Comparison of ENCODE assay signal across 10 cellular contexts in the genomic region with DNA sequence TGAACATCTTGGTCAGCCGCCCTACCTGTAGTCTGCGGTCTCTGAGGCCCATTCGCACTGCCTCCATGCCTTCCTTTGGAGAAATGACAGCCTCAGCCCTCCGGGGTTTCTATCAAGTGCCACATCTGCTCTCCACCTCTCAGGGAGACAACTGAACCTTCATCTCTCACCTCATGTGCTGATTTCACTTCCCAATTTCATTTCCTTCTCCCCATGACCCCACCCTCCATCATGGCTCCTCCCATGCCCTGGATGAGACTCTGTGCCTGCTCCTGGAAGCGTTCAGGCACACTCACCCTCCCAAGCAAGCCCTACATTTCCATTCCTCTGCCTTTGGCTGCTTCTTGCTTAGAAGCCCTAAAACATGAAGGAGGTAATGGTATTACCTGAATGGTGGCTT. TPM values are rescaled to one million over a fixed set of nuclear protein-coding genes. Genes with fewer than 3 reads are reported as not detected.
DNase-seq lines count a peak whose midpoint lies in the region; ATAC-seq lines count a peak whose summit lies in the region.
"Had no signal": no experiment of that assay in that cellular context is flagged by ENCODE, and none has a peak within 500 bp of the region (broad histone marks: within the 10 kb centered on the region; RNA-seq: fewer than 3 reads in every experiment).

No MANE protein-coding gene starts in this region.

- no peaks in the 10 kb centered on the region for H3K4me1 ChIP-seq in naive thymus-derived CD4-positive, alpha-beta T cell (ENCODE audit: control insufficient read depth in 2 of 2, insufficient read depth in 2 of 2, low read length in 2 of 2)

- no peaks in the 10 kb centered on the region for H3K9me3 ChIP-seq in naive thymus-derived CD4-positive, alpha-beta T cell (ENCODE audit: control insufficient read depth in 2 of 3, low read length in 3 of 3)

- H3K36me3 ChIP-seq in naive thymus-derived CD4-positive, alpha-beta T cell (ENCODE audit: control insufficient read depth in 2 of 3, insufficient read depth in 3 of 3, low read length in 3 of 3), result no peaks in the 10 kb centered on the region

- no peak overlapping the region for H3K4me3 ChIP-seq in naive thymus-derived CD4-positive, alpha-beta T cell (ENCODE audit: low read length)

- no peaks in the 10 kb centered on the region for H3K36me3 Mint-ChIP-seq in naive thymus-derived CD4-positive, alpha-beta T cell

- H3K27ac Mint-ChIP-seq in naive thymus-derived CD4-positive, alpha-beta T cell, result no peak overlapping the region

- ATAC-seq in GM18858 (IDR thresholded peaks at IDR 0.05; ENCODE audit: unreplicated experiment) (peak; percentile 60), GM21786 (IDR thresholded peaks at IDR 0.05; ENCODE audit: unreplicated experiment) (peak; percentile 64), HG03159 (IDR thresholded peaks at IDR 0.05; ENCODE audit: unreplicated experiment) (no peak)
- ATAC-seq in naive thymus-derived CD4-positive, alpha-beta T cell, result peak; percentile 28

- H3K27me3 ChIP-seq in naive thymus-derived CD4-positive, alpha-beta T cell (ENCODE audit: control insufficient read depth in 2 of 2, insufficient read depth in 2 of 2, low read length in 2 of 2), result no peaks in the 10 kb centered on the region

- H3K4me1 Mint-ChIP-seq in naive thymus-derived CD4-positive, alpha-beta T cell, result peaks cover 0 to 40% (median 0%) of the 10 kb centered on the region in 7 donors

- H3K27ac ChIP-seq in naive thymus-derived CD4-positive, alpha-beta T cell (ENCODE audit: low read depth, low read length), result no peak overlapping the region

- CTCF ChIA-PET in naive thymus-derived CD4-positive, alpha-beta T cell (lab: Charles Lee), result interaction anchor here (0.6 to 4.9 kb wide), 11 partner anchors 9 to 183 kb away, joined by 3 to 30 read pairs (median 6); a partner anchor contains a TSS

- H3K4me3 Mint-ChIP-seq in naive thymus-derived CD4-positive, alpha-beta T cell, result no peak overlapping the region

- intact Hi-C loops in naive thymus-derived CD4-positive, alpha-beta T cell (cut with micrococcal nuclease), result loop anchor here in 1 of 2 donors (2.0 to 5.0 kb wide), 2 partner anchors 32 to 403 kb away; no protein-coding TSS in a partner anchor

- no peaks in the 10 kb centered on the region for H3K9me3 Mint-ChIP-seq in naive thymus-derived CD4-positive, alpha-beta T cell

- DNase-seq in NOMO-1 (lab: John Stamatoyannopoulos, UW; ENCODE audit: unreplicated experiment in 2 of 2), result peak; percentile 69 to 85
- DNase-seq in naive thymus-derived CD4-positive, alpha-beta T cell, result no peak
- DNase-seq in HUDEP-2 (lab: John Stamatoyannopoulos, UW; ENCODE audit: unreplicated experiment in 76 of 76), result no peak
- DNase-seq in stimulated activated naive CD4-positive, alpha-beta T cell treated with Interleukin-2 at 50 U/mL for 16 hours (lab: John Stamatoyannopoulos, UW), result no peak
- DNase-seq in HT-29 (ENCODE audit: low spot score), result no peak
- DNase-seq: NCI-H345, T-helper 2 cell had no signal

- POLR2A ChIA-PET in naive thymus-derived CD4-positive, alpha-beta T cell (lab: Charles Lee), result no interaction called here

- peaks cover 0 to 10% (median 0%) of the 10 kb centered on the region in 5 donors for H3K27me3 Mint-ChIP-seq in naive thymus-derived CD4-positive, alpha-beta T cell

RNA-seq across cellular contexts. Expression of a gene that starts 7.8 kb away (rescaled TPM):
- total RNA-seq in naive thymus-derived CD4-positive, alpha-beta T cell, result 100 to 1,000 TPM in 1 of 5 experiments, 1 to 10 TPM in 4; 1.1 to 121 (median 2.3) TPM
- polyA plus RNA-seq in naive thymus-derived CD4-positive, alpha-beta T cell, result 1 to 10 TPM; 1.0 to 2.7 TPM
- total RNA-seq in HT-29 (2014; rRNA removed; shearing (Covaris generic)), result 253 and 267 TPM in 2 replicates

RNA-seq across cellular contexts. Expression of a gene that starts 9.2 kb away (rescaled TPM):
- total RNA-seq in naive thymus-derived CD4-positive, alpha-beta T cell, result under 1 TPM in 1 of 5 experiments, not detected in 4; 0.46 TPM
- polyA plus RNA-seq in naive thymus-derived CD4-positive, alpha-beta T cell, result under 1 TPM in 1 of 2 donors, not detected in 1; 0.10 TPM
- total RNA-seq in HT-29 (2014; rRNA removed; shearing (Covaris generic)), result 0.21 TPM in 1 of 2 replicates, not detected in the other

RNA-seq across cellular contexts. Expression of a gene that starts 52.8 kb away (rescaled TPM):
- total RNA-seq in naive thymus-derived CD4-positive, alpha-beta T cell, result 10 to 100 TPM; 31.5 to 51.3 (median 39.9) TPM
- polyA plus RNA-seq in naive thymus-derived CD4-positive, alpha-beta T cell, result 10 to 100 TPM; 51.9 to 63.4 TPM
- total RNA-seq in HT-29 (2014; rRNA removed; shearing (Covaris generic)), result 24.5 and 37.6 TPM in 2 replicates

Comparison
In these comparisons a context has a peak if more than half of its experiments do, and no peak if none do; other contexts are left out.
1. DNase-seq: peak in NOMO-1 (2 of 2); none in naive thymus-derived CD4-positive, alpha-beta T cell (0 of 9), HUDEP-2 (0 of 76), stimulated activated naive CD4-positive, alpha-beta T cell treated with Interleukin-2 at 50 U/mL for 16 hours (single experiment) and HT-29 (single experiment).